ENCODE assay signal across 13 cellular contexts in the genomic region with DNA sequence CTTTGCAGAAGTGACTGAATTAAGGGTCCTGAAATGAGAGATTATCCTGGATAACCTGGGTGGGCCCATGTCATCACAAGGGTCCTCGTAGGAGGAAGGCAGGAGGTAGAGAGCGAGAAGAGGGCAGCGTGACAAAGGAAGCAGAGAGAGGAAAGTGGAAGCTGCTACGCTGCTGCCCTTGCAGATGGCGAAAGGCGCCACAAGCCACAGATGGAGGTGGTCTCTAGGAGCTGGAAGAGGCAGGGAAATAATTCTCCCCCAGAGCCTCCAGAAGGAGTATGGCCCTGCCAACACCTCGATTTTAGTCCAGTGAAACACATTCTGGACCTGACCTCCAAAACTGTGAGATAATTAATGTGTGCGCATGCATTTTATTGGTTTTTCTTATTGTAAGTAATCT. TPM values are rescaled to one million over a fixed set of nuclear protein-coding genes. Genes with fewer than 3 reads are reported as not detected.
A peak's percentile ranks its signal among the peaks of the same experiment; 100 is the strongest.
DNase-seq lines count a peak whose midpoint lies in the region; ATAC-seq, FAIRE-seq and TF ChIP-seq lines count a peak whose summit lies in the region.
"Had no signal": no experiment of that assay in that cellular context is flagged by ENCODE, and none has a peak within 500 bp of the region (broad histone marks: within the 10 kb centered on the region; RNA-seq: fewer than 3 reads in every experiment).

No MANE protein-coding gene starts in this region.

- H3K27me3 ChIP-seq in heart left ventricle (no peaks in the 10 kb centered on the region), mucosa of stomach (ENCODE audit: control insufficient read depth, insufficient read depth, low read length) (no peaks in the 10 kb centered on the region), transverse colon (no peaks in the 10 kb centered on the region)

- peak overlapping the region in 4 of 5 experiments; percentile 29 to 63 (median 50) for H3K4me3 Mint-ChIP-seq in brain

- ATAC-seq in heart left ventricle: no peak

- in situ Hi-C loops in transverse colon (cut with MboI; ENCODE audit: low pct_ligation_motif_present in 1 of 4, low pct_unique_long_range_greater_than_20kb in 1 of 4, low sequenced_read_pairs in 3 of 4): no loop called here

- peak overlapping the region in 11 of 12 donors; percentile 68 to 91 (median 82) for H3K27ac ChIP-seq in heart left ventricle
- peak overlapping the region; percentile 80 to 88 (median 88) for H3K27ac ChIP-seq in transverse colon

- no peak for TF ChIP-seq EP300 in transverse colon (IDR thresholded peaks at IDR 0.05; ENCODE audit: low read depth)

- H3K4me1 Mint-ChIP-seq in brain: peaks cover 62% of the 10 kb centered on the region

- H3K9ac ChIP-seq in mucosa of stomach (ENCODE audit: low read length): peak overlapping the region; percentile 11

- H3K27ac Mint-ChIP-seq in brain: peak overlapping the region; percentile 66 to 97 (median 90)

- H3K4me1 ChIP-seq in heart left ventricle (peaks cover 19 to 92% (median 67%) of the 10 kb centered on the region in 12 donors), mucosa of stomach (ENCODE audit: control insufficient read depth, insufficient read depth, low read length) (peaks cover 36% of the 10 kb centered on the region), transverse colon (peaks cover 27 to 63% (median 57%) of the 10 kb centered on the region in 4 donors)

- WGBS in heart left ventricle, 4 donors: 67 to 84% (median 77%) methylated on average over 8 of the region's 8 CpGs
- WGBS in transverse colon (ENCODE audit: low coverage in 1 of 2), 2 donors: 80 to 81% methylated on average over 4 to 8 of the region's 8 CpGs

- FAIRE-seq in RCC 7860 (lab: Jason Lieb, UNC): no peak
- FAIRE-seq: TTC549, urothelium cell line had no signal

- TF ChIP-seq CTCF in heart left ventricle (IDR thresholded peaks at IDR 0.05): no peak
- no peak for TF ChIP-seq CTCF in brain (conservative IDR thresholded peaks at IDR 0.05)
- no peak for TF ChIP-seq CTCF in transverse colon (IDR thresholded peaks at IDR 0.05)

- H3K36me3 Mint-ChIP-seq in brain: peaks cover 35% of the 10 kb centered on the region

- TF ChIP-seq POLR2A in heart left ventricle (IDR thresholded peaks at IDR 0.05) (no peak), transverse colon (IDR thresholded peaks at IDR 0.05) (no peak)

- H3K4me3 ChIP-seq in heart left ventricle (no peak overlapping the region), mucosa of stomach (ENCODE audit: low read length) (no peak overlapping the region), transverse colon (no peak overlapping the region)

- peaks cover 0 to 5% (median 0%) of the 10 kb centered on the region in 5 experiments for H3K9me3 Mint-ChIP-seq in brain

- intact Hi-C loops in heart left ventricle (cut with DNase I): no loop called here
- intact Hi-C loops in cardiac septum (cut with DNase I): no loop called here
- intact Hi-C loops in transverse colon (cut with DNase I; ENCODE audit: low total_unique reads): no loop called here

- H3K36me3 ChIP-seq in heart left ventricle (peaks cover 0 to 13% (median 0%) of the 10 kb centered on the region in 9 donors), mucosa of stomach (ENCODE audit: control insufficient read depth, insufficient read depth, low read length) (no peaks in the 10 kb centered on the region), transverse colon (no peaks in the 10 kb centered on the region)

- H3K9me3 ChIP-seq in heart left ventricle: no peaks in the 10 kb centered on the region
- no peaks in the 10 kb centered on the region for H3K9me3 ChIP-seq in mucosa of stomach (ENCODE audit: control insufficient read depth, low read length)
- no peaks in the 10 kb centered on the region for H3K9me3 ChIP-seq in transverse colon

- DNase-seq in heart left ventricle (no peak), cardiac septum (ENCODE audit: low spot score) (no peak), transverse colon (no peak), germinal center (ENCODE audit: low spot score) (no peak), DMS79 (lab: John Stamatoyannopoulos, UW) (no peak), RCC 7860 (ENCODE audit: low spot score) (no peak)
- DNase-seq: effector CD4-positive, alpha-beta T cell; H7; mesendoderm had no signal

- H3K27me3 Mint-ChIP-seq in brain: no peaks in the 10 kb centered on the region

RNA-seq across cellular contexts. Expression of a gene that starts 13.4 kb away (rescaled TPM):
- total RNA-seq in heart left ventricle: 100 to 1,000 TPM in 1 of 9 donors, 10 to 100 TPM in 8; 37.6 to 103 (median 47.0) TPM
- 10 to 100 TPM; 19.5 to 54.4 TPM for polyA plus RNA-seq in heart left ventricle
- total RNA-seq in cardiac septum: 58.1 TPM
- polyA plus RNA-seq in brain (ENCODE audit: insufficient read depth, low read depth, low replicate concordance): 97.3 TPM
- total RNA-seq in transverse colon: 10 to 100 TPM; 18.7 to 88.4 (median 41.1) TPM

RNA-seq across cellular contexts. Expression of a gene that starts 57.6 kb away (rescaled TPM):
- total RNA-seq in heart left ventricle (10 to 100 TPM in 3 of 9 donors, 1 to 10 TPM in 6; 1.9 to 35.8 (median 4.0) TPM), cardiac septum (9.8 TPM), transverse colon (10 to 100 TPM in 3 of 4 donors, 1 to 10 TPM in 1; 3.8 to 30.3 (median 22.0) TPM)
- polyA plus RNA-seq in heart left ventricle (10 to 100 TPM in 1 of 2 donors, 1 to 10 TPM in 1; 4.7 to 36.0 TPM), brain (ENCODE audit: insufficient read depth, low read depth, low replicate concordance) (10.5 TPM)

RNA-seq across cellular contexts. Expression of a gene that starts 57.9 kb away (rescaled TPM):
- 100 to 1,000 TPM in 1 of 9 donors, 10 to 100 TPM in 8; 59.7 to 117 (median 72.6) TPM for total RNA-seq in heart left ventricle
- 100 to 1,000 TPM in 1 of 2 donors, 10 to 100 TPM in 1; 64.8 to 125 TPM for polyA plus RNA-seq in heart left ventricle
- total RNA-seq in cardiac septum: 95.7 TPM
- polyA plus RNA-seq in brain (ENCODE audit: insufficient read depth, low read depth, low replicate concordance): 162 TPM
- total RNA-seq in transverse colon: 100 to 1,000 TPM in 2 of 4 donors, 10 to 100 TPM in 2; 47.9 to 179 (median 106) TPM
